17 cellular contexts compared by ENCODE assay signal in genomic region chr14:45664668-45665356, GRCh38.
DNase-seq lines count a peak whose midpoint lies in the region; ATAC-seq, FAIRE-seq and TF ChIP-seq lines count a peak whose summit lies in the region.
"Had no signal": no experiment of that assay in that cellular context is flagged by ENCODE, and none has a peak within 500 bp of the region (broad histone marks: within the 10 kb centered on the region; RNA-seq: fewer than 3 reads in every experiment).

No MANE protein-coding gene starts in this region.

- H3K4me1 ChIP-seq in right cardiac atrium (ENCODE audit: control insufficient read depth, insufficient read depth, low read length), result no peaks in the 10 kb centered on the region
- H3K4me1 ChIP-seq: BLaER1 treated with 17β-estradiol and CSF1 and Interleukin-3, amounts not matched to agents 10 nM and 100 nM had no signal

- H3K36me3 ChIP-seq in MG63, result no peaks in the 10 kb centered on the region
- H3K36me3 ChIP-seq: BLaER1 treated with 17β-estradiol and CSF1 and Interleukin-3, amounts not matched to agents 10 nM and 100 nM had no signal

- WGBS in right cardiac atrium, result 79% methylated on average over 7 of the region's 7 CpGs

- H3K9me3 ChIP-seq in right cardiac atrium (ENCODE audit: control insufficient read depth, low read length), result no peaks in the 10 kb centered on the region
- H3K9me3 ChIP-seq in MG63, result no peaks in the 10 kb centered on the region

- DNase-seq in cardiac septum (ENCODE audit: low spot score) (peak; percentile 67), right cardiac atrium (no peak), MG63 (peak; percentile 2), cardiac fibroblast (ENCODE audit: low read depth in 2 of 2) (no peak), urothelium cell line (ENCODE audit: low spot score) (no peak), NCI-H1092 treated with DMSO at 0.1 percent for 48 hours (lab: John Stamatoyannopoulos, UW) (no peak), amygdala (lab: John Stamatoyannopoulos, UW) (no peak), NCI-H2196 treated with DMSO at 0.1 percent for 48 hours (lab: John Stamatoyannopoulos, UW; ENCODE audit: unreplicated experiment) (no peak)
- DNase-seq: activated CD4-positive, CD25-positive, alpha-beta regulatory T cell treated with anti-CD3 and anti-CD28 coated beads, Interleukin-2, amount 50 U/mL, for 72 hours; NCI-H510A; posterior cingulate gyrus; stimulated activated naive B cell treated with anti-CD40 and anti-IgM and Interleukin-4, amounts not matched to agents 10 μg/mL and 1 μg/mL and 100 μg/mL, for 72 hours had no signal

- intact Hi-C loops in cardiac septum (cut with DNase I) (no loop called here), right cardiac atrium (cut with DNase I) (no loop called here)

- H3K4me3 ChIP-seq in right cardiac atrium (ENCODE audit: low read length) (no peak overlapping the region), MG63 (no peak overlapping the region), cardiac fibroblast (replicated peaks in 1 of 2; ENCODE audit: low read depth in 2 of 2, low read length in 2 of 2) (no peak overlapping the region)
- H3K4me3 ChIP-seq: BLaER1 treated with 17β-estradiol and CSF1 and Interleukin-3, amounts not matched to agents 10 nM and 100 nM; K562; SK-N-MC had no signal

- no peak overlapping the region for H3K27ac ChIP-seq in right cardiac atrium (ENCODE audit: low read length)
- H3K27ac ChIP-seq: BLaER1 treated with 17β-estradiol and CSF1 and Interleukin-3, amounts not matched to agents 10 nM and 100 nM; SK-N-MC had no signal

- H3K27me3 ChIP-seq in right cardiac atrium (ENCODE audit: control insufficient read depth, insufficient read depth) (no peaks in the 10 kb centered on the region), MG63 (no peaks in the 10 kb centered on the region)
- H3K27me3 ChIP-seq: BLaER1 treated with 17β-estradiol and CSF1 and Interleukin-3, amounts not matched to agents 10 nM and 100 nM had no signal

- peak; percentile 30 for FAIRE-seq in urothelium cell line (lab: Jason Lieb, UNC)
- FAIRE-seq: astrocyte, H54, K562 had no signal

- TF ChIP-seq CTCF in cardiac fibroblast (IDR thresholded peaks at IDR 0.05; ENCODE audit: low read depth, low read length), result peak; percentile 17

- ATAC-seq in right cardiac atrium, result no peak
- ATAC-seq: K562 had no signal

Comparison
In these comparisons a context has a peak if more than half of its experiments do, and no peak if none do; other contexts are left out.
1. DNase-seq: peak in cardiac septum (single experiment) and MG63 (single experiment); none in right cardiac atrium (0 of 3), cardiac fibroblast (0 of 2), urothelium cell line (single experiment), NCI-H1092 treated with DMSO at 0.1 percent for 48 hours (single experiment), amygdala (0 of 56) and NCI-H2196 treated with DMSO at 0.1 percent for 48 hours (single experiment).